ENCODE assay signal across 1 cellular context in genomic region chr2:10332402-10333246, GRCh38.
TF ChIP-seq lines count a peak whose summit lies in the region.

No MANE protein-coding gene starts in this region.

TF ChIP-seq in K562, 482 proteins besides CTCF, POLR2A, EP300 and RAD21 (continued from another document and continues in another):
- TF ChIP-seq RREB1 (CRISPR knock-in tag; IDR thresholded peaks at IDR 0.05): no peak
- TF ChIP-seq ZNF445 (CRISPR knock-in tag; IDR thresholded peaks at IDR 0.05; ENCODE audit: low read depth): no peak
- no peak for TF ChIP-seq STAG1 (CRISPR knock-in tag; IDR thresholded peaks at IDR 0.05; ENCODE audit: borderline replicate concordance)
- no peak for TF ChIP-seq HNRNPH1 (optimal IDR thresholded peaks at IDR 0.05; ENCODE audit: low read depth, low read length)
- TF ChIP-seq WHSC1 (IDR thresholded peaks at IDR 0.05; ENCODE audit: low read length): no peak
- TF ChIP-seq ZNF232 (CRISPR knock-in tag; IDR thresholded peaks at IDR 0.05): no peak
- peak; percentile 83 for TF ChIP-seq DPF2 (IDR thresholded peaks at IDR 0.05)
- no peak for TF ChIP-seq RERE (CRISPR knock-in tag; IDR thresholded peaks at IDR 0.05; ENCODE audit: borderline replicate concordance)
- TF ChIP-seq MYBL2 (IDR thresholded peaks at IDR 0.05; ENCODE audit: low read depth): no peak
- no peak for TF ChIP-seq MYBL2 (CRISPR knock-in tag; IDR thresholded peaks at IDR 0.05; ENCODE audit: borderline replicate concordance)
- TF ChIP-seq RBFOX2 (IDR thresholded peaks at IDR 0.05; ENCODE audit: low read depth, low read length): 0 out of 2 replicates have a peak, but pooled peaks have one; percentile 9
- TF ChIP-seq MEIS2 (IDR thresholded peaks at IDR 0.05; ENCODE audit: partially characterized antibody): peak; percentile 14
- no peak for TF ChIP-seq TCF3 (CRISPR knock-in tag; IDR thresholded peaks at IDR 0.05)
- no peak for TF ChIP-seq LCOR (CRISPR knock-in tag; IDR thresholded peaks at IDR 0.05)
- no peak for TF ChIP-seq TAF1 (IDR thresholded peaks at IDR 0.05; ENCODE audit: control insufficient read depth, extremely low read depth, insufficient read depth, low read length, severe bottlenecking)
- TF ChIP-seq TCF7 (IDR thresholded peaks at IDR 0.05; ENCODE audit: borderline replicate concordance): no peak
- TF ChIP-seq HNRNPLL (IDR thresholded peaks at IDR 0.05; ENCODE audit: low read depth, low read length, poor library complexity, severe bottlenecking): no peak
- no peak for TF ChIP-seq NFIX (CRISPR knock-in tag; IDR thresholded peaks at IDR 0.05; ENCODE audit: low read depth)
- TF ChIP-seq MGA (IDR thresholded peaks at IDR 0.05): peak; percentile 36
- TF ChIP-seq HDAC2 (IDR thresholded peaks at IDR 0.05): peak; percentile 36; the same call in 1 of the 2 replicates
- TF ChIP-seq TAF9B (IDR thresholded peaks at IDR 0.05; ENCODE audit: partially characterized antibody): no peak
- no peak for TF ChIP-seq RBM17 (IDR thresholded peaks at IDR 0.05; ENCODE audit: borderline replicate concordance, low read depth, low read length)
- TF ChIP-seq THAP12 (CRISPR knock-in tag; IDR thresholded peaks at IDR 0.05): no peak
- no peak for TF ChIP-seq COPS2 (conservative IDR thresholded peaks at IDR 0.05)
- TF ChIP-seq KAT7 (CRISPR knock-in tag; IDR thresholded peaks at IDR 0.05; ENCODE audit: borderline replicate concordance): 0 out of 2 replicates have a peak, but pooled peaks have one; percentile 15
- TF ChIP-seq CREBBP (IDR thresholded peaks at IDR 0.05; ENCODE audit: low read depth, low read length): no peak
- TF ChIP-seq ZNF449 (CRISPR knock-in tag; IDR thresholded peaks at IDR 0.05): no peak
